In the genomic region with DNA sequence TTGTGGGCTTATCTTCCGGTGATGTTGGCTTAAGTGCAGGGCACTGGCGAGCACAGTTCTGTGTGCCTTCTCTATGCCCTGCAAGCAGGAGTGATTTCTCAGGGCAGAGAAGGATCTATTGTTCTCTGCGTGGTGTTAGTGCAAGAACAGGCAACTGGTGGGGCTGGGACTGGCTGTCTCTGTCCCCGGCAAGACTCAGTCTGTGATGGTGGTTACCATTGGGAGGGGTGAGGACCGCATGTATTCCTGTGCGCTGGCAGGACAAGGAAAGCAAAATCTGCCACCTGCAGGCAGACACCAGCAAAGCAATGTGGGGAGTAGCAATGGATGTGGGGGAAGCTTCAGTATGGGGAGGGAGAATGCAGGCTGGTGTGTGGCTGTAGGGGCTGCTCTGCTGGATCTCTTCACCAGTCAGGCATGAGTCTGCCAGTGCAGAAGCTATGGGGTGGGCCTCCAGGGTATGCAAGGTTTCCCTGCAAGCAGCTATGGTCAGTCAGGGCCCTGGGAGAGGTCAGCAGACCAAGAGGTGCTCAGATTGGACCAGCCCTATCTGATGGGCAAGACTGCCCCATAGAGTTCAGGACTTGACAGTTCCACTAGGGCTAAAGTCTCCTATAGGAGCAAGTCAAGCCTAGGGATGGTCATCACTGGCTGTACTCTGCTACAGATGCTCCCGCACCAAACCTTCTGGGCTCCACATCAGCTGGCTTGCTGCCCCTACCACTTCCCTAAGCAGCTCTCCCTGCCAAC, we compare ENCODE assay signal across 1 cellular context.
TF ChIP-seq lines count a peak whose summit lies in the region.

No MANE protein-coding gene starts in this region.

TF ChIP-seq in SK-N-SH treated with all-trans-retinoic acid at 6 μM for 48 hours, 23 proteins besides CTCF, POLR2A, EP300 and RAD21:
- TF ChIP-seq, protein P1, sequence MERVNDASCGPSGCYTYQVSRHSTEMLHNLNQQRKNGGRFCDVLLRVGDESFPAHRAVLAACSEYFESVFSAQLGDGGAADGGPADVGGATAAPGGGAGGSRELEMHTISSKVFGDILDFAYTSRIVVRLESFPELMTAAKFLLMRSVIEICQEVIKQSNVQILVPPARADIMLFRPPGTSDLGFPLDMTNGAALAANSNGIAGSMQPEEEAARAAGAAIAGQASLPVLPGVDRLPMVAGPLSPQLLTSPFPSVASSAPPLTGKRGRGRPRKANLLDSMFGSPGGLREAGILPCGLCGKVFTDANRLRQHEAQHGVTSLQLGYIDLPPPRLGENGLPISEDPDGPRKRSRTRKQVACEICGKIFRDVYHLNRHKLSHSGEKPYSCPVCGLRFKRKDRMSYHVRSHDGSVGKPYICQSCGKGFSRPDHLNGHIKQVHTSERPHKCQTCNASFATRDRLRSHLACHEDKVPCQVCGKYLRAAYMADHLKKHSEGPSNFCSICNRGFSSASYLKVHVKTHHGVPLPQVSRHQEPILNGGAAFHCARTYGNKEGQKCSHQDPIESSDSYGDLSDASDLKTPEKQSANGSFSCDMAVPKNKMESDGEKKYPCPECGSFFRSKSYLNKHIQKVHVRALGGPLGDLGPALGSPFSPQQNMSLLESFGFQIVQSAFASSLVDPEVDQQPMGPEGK (CRISPR knock-in tag; IDR thresholded peaks at IDR 0.05; ENCODE audit: borderline replicate concordance), result no peak
